In genomic region chrX:134764202-134764785, GRCh38 we compare ENCODE assay signal across 8 cellular contexts. TPM values are rescaled to one million over a fixed set of nuclear protein-coding genes. Genes with fewer than 3 reads are reported as not detected.
DNase-seq lines count a peak whose midpoint lies in the region; ATAC-seq and TF ChIP-seq lines count a peak whose summit lies in the region.

No MANE protein-coding gene starts in this region.

- no peaks in the 10 kb centered on the region for H3F3A ChIP-seq in SU-DHL-6 (ENCODE audit: insufficient read depth)

- intact Hi-C loops in left lung (cut with DNase I), result no loop called here

- H3K27me3 ChIP-seq in SU-DHL-6 (ENCODE audit: low read length) (no peaks in the 10 kb centered on the region), left lung (no peaks in the 10 kb centered on the region)

- no peaks in the 10 kb centered on the region for H3K36me3 ChIP-seq in SU-DHL-6 (ENCODE audit: low read length)
- H3K36me3 ChIP-seq in left lung, result peaks cover 0 to 8% of the 10 kb centered on the region in 2 donors

- H3K9ac ChIP-seq in SU-DHL-6 (ENCODE audit: low read length), result no peak overlapping the region

- H3K9me3 ChIP-seq in SU-DHL-6 (ENCODE audit: insufficient read depth, low read length), result no peaks in the 10 kb centered on the region
- no peaks in the 10 kb centered on the region for H3K9me3 ChIP-seq in left lung

- no peaks in the 10 kb centered on the region for H4K20me1 ChIP-seq in SU-DHL-6 (ENCODE audit: low read depth, low read length)

- H3K4me2 ChIP-seq in SU-DHL-6 (ENCODE audit: low read depth, low read length, poor library complexity, severe bottlenecking), result peak overlapping the region; percentile 15

- no peak overlapping the region for H2AFZ ChIP-seq in SU-DHL-6 (ENCODE audit: low read depth, low read length, severe bottlenecking)

- H3K9me2 ChIP-seq in SU-DHL-6 (replicated peaks; ENCODE audit: insufficient read depth, low read length), result no peaks in the 10 kb centered on the region

- H3K79me2 ChIP-seq in SU-DHL-6 (ENCODE audit: insufficient read depth, low read length), result no peaks in the 10 kb centered on the region

- DNase-seq in 8988T, result peak; percentile 24
- peak; percentile 74 for DNase-seq in HT1080 (ENCODE audit: low read depth)
- DNase-seq in left lung, result no peak
- no peak for DNase-seq in NK-92 treated with Interleukin-12 subunit alpha and Interleukin-12 subunit beta, amount 100 ng/mL, for 24 hours (lab: John Stamatoyannopoulos, UW)
- DNase-seq in cerebellum (ENCODE audit: low spot score), result no peak
- no peak for DNase-seq in stimulated activated CD4-positive, alpha-beta T cell treated with anti-CD3 and anti-CD28 coated beads, Interleukin-4, amount 100 ng/mL, for 24 hours

- no peak overlapping the region for H3K27ac ChIP-seq in SU-DHL-6 (ENCODE audit: low read depth, low read length)
- no peak overlapping the region for H3K27ac ChIP-seq in left lung

- TF ChIP-seq CTCF in GM12872 (IDR thresholded peaks at IDR 0.05; ENCODE audit: insufficient read depth, low read depth, low read length) (peak; percentile 31; the same call in 1 of the 3 replicates), SU-DHL-6 (IDR thresholded peaks at IDR 0.05; ENCODE audit: insufficient read depth, low read length, poor library complexity, severe bottlenecking) (peak; percentile 26), left lung (IDR thresholded peaks at IDR 0.05) (no peak)

- ATAC-seq in left lung, result peak; percentile 34

- no peak overlapping the region for H3K4me3 ChIP-seq in SU-DHL-6 (ENCODE audit: insufficient read depth, low read length, poor library complexity, severe bottlenecking)
- no peak overlapping the region for H3K4me3 ChIP-seq in left lung

- H3K4me1 ChIP-seq in left lung, result no peaks in the 10 kb centered on the region

RNA-seq across cellular contexts. Expression of gene PABIR2, which starts 32.7 kb away (rescaled TPM):
- 8.1 and 10.9 TPM in 2 replicates for total RNA-seq in HT1080 (2014; rRNA removed; shearing (Covaris generic))
- polyA plus RNA-seq in HT1080 (2015; cell fraction: cytosol; rRNA removed), result 27.3 and 31.8 TPM in 2 replicates
- polyA plus RNA-seq in HT1080 (2015; cell fraction: nucleus; rRNA removed), result 50.4 and 55.0 TPM in 2 replicates
- total RNA-seq in left lung (10 to 100 TPM; 17.0 to 20.6 TPM), cerebellum (11.7 TPM)

Comparison
In these comparisons a context has a peak if more than half of its experiments do, and no peak if none do; other contexts are left out.
1. DNase-seq: peak in 8988T (single experiment) and HT1080 (single experiment); none in left lung (0 of 2), NK-92 treated with Interleukin-12 subunit alpha and Interleukin-12 subunit beta, amount 100 ng/mL, for 24 hours (single experiment), cerebellum (single experiment) and stimulated activated CD4-positive, alpha-beta T cell treated with anti-CD3 and anti-CD28 coated beads, Interleukin-4, amount 100 ng/mL, for 24 hours (single experiment).
2. CTCF ChIP-seq: peak in GM12872 (single experiment) and SU-DHL-6 (single experiment); none in left lung (0 of 2).